ENCODE assay signal across 22 cellular contexts in the genomic region with DNA sequence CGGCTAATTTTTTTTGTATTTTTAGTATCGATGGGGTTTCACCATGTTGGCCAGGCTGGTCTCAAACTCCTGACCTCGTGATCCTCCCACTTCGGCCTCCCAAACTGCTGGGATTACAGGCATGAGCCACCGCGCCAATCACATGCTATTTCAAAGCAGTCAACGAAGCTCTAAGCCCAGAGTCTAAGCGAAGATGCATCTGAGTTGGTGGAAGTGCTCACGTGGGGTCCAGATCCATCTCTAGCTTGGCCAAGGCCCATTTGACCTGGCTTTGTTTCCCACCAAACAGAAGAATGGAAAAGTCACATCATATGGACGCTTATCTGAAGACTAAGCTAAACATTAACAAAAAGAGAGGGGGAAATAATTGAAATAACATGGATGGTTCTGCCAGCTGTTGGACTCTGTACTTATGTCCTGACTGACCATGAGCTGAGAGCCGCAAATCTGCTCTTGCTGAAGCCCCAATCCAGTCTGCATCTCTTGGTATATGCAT. TPM values are rescaled to one million over a fixed set of nuclear protein-coding genes. Genes with fewer than 3 reads are reported as not detected.
A peak's percentile ranks its signal among the peaks of the same experiment; 100 is the strongest.
DNase-seq lines count a peak whose midpoint lies in the region; ATAC-seq and TF ChIP-seq lines count a peak whose summit lies in the region.
"Had no signal": no experiment of that assay in that cellular context is flagged by ENCODE, and none has a peak within 500 bp of the region (broad histone marks: within the 10 kb centered on the region; RNA-seq: fewer than 3 reads in every experiment).

No MANE protein-coding gene starts in this region.

- no peak overlapping the region for H2BK5ac ChIP-seq in mesendoderm (ENCODE audit: low read length)

- H3K56ac ChIP-seq in mesendoderm (ENCODE audit: low read length): peak overlapping the region; percentile 25

- H3K36me3 ChIP-seq in mesendoderm (ENCODE audit: control insufficient read depth, insufficient read depth, low read length): no peaks in the 10 kb centered on the region

- ATAC-seq in natural killer cell: no peak
- no peak for ATAC-seq in natural killer cell treated with Interleukin-12 subunit alpha and Interleukin-12 subunit beta and Interleukin-15 and Interleukin-18, amount 100 ng/mL, for 72 hours
- no peak for ATAC-seq in WTC11
- no peak for ATAC-seq in HG03432 (IDR thresholded peaks at IDR 0.05; ENCODE audit: unreplicated experiment)
- ATAC-seq in HG02938 (IDR thresholded peaks at IDR 0.05; ENCODE audit: unreplicated experiment): no peak
- ATAC-seq: PC-3 had no signal

- H3K4me3 Mint-ChIP-seq in natural killer cell (peak overlapping the region; percentile 37), WTC11 (no peak overlapping the region)
- H3K4me3 Mint-ChIP-seq in natural killer cell treated with Interleukin-12 subunit alpha and Interleukin-12 subunit beta and Interleukin-15 and Interleukin-18, amount 100 ng/mL, for 72 hours: no peak overlapping the region
- H3K4me3 Mint-ChIP-seq: HFFc6 had no signal

- intact Hi-C loops in natural killer cell (cut with micrococcal nuclease): no loop called here

- H3K27me3 ChIP-seq in mesendoderm (ENCODE audit: insufficient read depth, low read length, poor library complexity): no peaks in the 10 kb centered on the region
- H3K27me3 ChIP-seq: BLaER1 treated with 17β-estradiol and CSF1 and Interleukin-3, amounts not matched to agents 10 nM and 100 nM; MG63; SJSA1 had no signal

- no peak overlapping the region for H3K4me2 ChIP-seq in mesendoderm (ENCODE audit: low read length)

- peaks cover 2% of the 10 kb centered on the region for H3K79me2 ChIP-seq in mesendoderm (ENCODE audit: control insufficient read depth, insufficient read depth, low read length)

- H3K18ac ChIP-seq in mesendoderm (ENCODE audit: low read length): no peak overlapping the region

- no peak overlapping the region for H3K9ac ChIP-seq in mesendoderm (ENCODE audit: low read length)

- no peak overlapping the region for H2AK5ac ChIP-seq in mesendoderm (ENCODE audit: low read length)

- H3K27me3 Mint-ChIP-seq in natural killer cell (ENCODE audit: low read depth in 2 of 2) (no peaks in the 10 kb centered on the region), WTC11 (ENCODE audit: low read depth) (no peaks in the 10 kb centered on the region; the same call in 1 of the 2 replicates)
- H3K27me3 Mint-ChIP-seq in natural killer cell treated with Interleukin-12 subunit alpha and Interleukin-12 subunit beta and Interleukin-15 and Interleukin-18, amount 100 ng/mL, for 72 hours: no peaks in the 10 kb centered on the region

- H3K4me3 ChIP-seq in mesendoderm (ENCODE audit: low read length): no peak overlapping the region
- H3K4me3 ChIP-seq: BLaER1 treated with 17β-estradiol and CSF1 and Interleukin-3, amounts not matched to agents 10 nM and 100 nM; MG63; SJSA1 had no signal

- H4K5ac ChIP-seq in mesendoderm (ENCODE audit: low read length): no peak overlapping the region

- TF ChIP-seq CTCF in natural killer cell (IDR thresholded peaks at IDR 0.05): no peak
- TF ChIP-seq CTCF in WTC11 (IDR thresholded peaks at IDR 0.05): no peak

- POLR2A ChIA-PET in WTC11 (lab: Charles Lee): no interaction called here

- H3K4ac ChIP-seq in mesendoderm (ENCODE audit: low read depth, low read length): no peak overlapping the region

- WGBS in mesendoderm (ENCODE audit: extremely low coverage, insufficient coverage, low lambda C conversion rate): no CpG with 5 or more reads among the region's 11 CpGs

- H2BK15ac ChIP-seq in mesendoderm (replicated peaks; ENCODE audit: low read depth): no peak overlapping the region

- H4K8ac ChIP-seq in mesendoderm (ENCODE audit: low read depth, low read length): no peak overlapping the region

- no peaks in the 10 kb centered on the region for H3K9me3 Mint-ChIP-seq in natural killer cell
- no peaks in the 10 kb centered on the region for H3K9me3 Mint-ChIP-seq in natural killer cell treated with Interleukin-12 subunit alpha and Interleukin-12 subunit beta and Interleukin-15 and Interleukin-18, amount 100 ng/mL, for 72 hours
- H3K9me3 Mint-ChIP-seq in WTC11: no peaks in the 10 kb centered on the region
- H3K9me3 Mint-ChIP-seq: CD8-positive, alpha-beta memory T cell; HFFc6 had no signal

- no peak for DNase-seq in natural killer cell
- no peak for DNase-seq in natural killer cell treated with Interleukin-12 subunit alpha and Interleukin-12 subunit beta and Interleukin-15 and Interleukin-18, amount 100 ng/mL, for 72 hours (ENCODE audit: low spot score)
- no peak for DNase-seq in WTC11 (ENCODE audit: low spot score)
- DNase-seq in mesendoderm: no peak
- DNase-seq in NCI-H146 treated with DMSO at 0.1 percent for 48 hours (lab: John Stamatoyannopoulos, UW; ENCODE audit: unreplicated experiment): no peak
- DNase-seq in OCI-M2 (lab: John Stamatoyannopoulos, UW; ENCODE audit: unreplicated experiment): no peak
- DNase-seq: CD8-positive, alpha-beta memory T cell; GDM1; H7; HFFc6; Kasumi-1; MG63; NCI-H1048; NCI-H1436; NCI-H2029; NCI-H345; NCI-H524 treated with DMSO at 0.1 percent for 48 hours; PC-3 had no signal

- H3K27ac Mint-ChIP-seq in natural killer cell (no peak overlapping the region), WTC11 (peak overlapping the region; percentile 74; the same call in 1 of the 2 replicates)
- no peak overlapping the region for H3K27ac Mint-ChIP-seq in natural killer cell treated with Interleukin-12 subunit alpha and Interleukin-12 subunit beta and Interleukin-15 and Interleukin-18, amount 100 ng/mL, for 72 hours
- H3K27ac Mint-ChIP-seq: HFFc6 had no signal

- peak overlapping the region; percentile 31 for H2BK120ac ChIP-seq in mesendoderm (ENCODE audit: low read depth, low read length)

- H3K36me3 Mint-ChIP-seq in natural killer cell: no peaks in the 10 kb centered on the region
- no peaks in the 10 kb centered on the region for H3K36me3 Mint-ChIP-seq in natural killer cell treated with Interleukin-12 subunit alpha and Interleukin-12 subunit beta and Interleukin-15 and Interleukin-18, amount 100 ng/mL, for 72 hours
- no peaks in the 10 kb centered on the region for H3K36me3 Mint-ChIP-seq in WTC11

- no peaks in the 10 kb centered on the region for H3K79me1 ChIP-seq in mesendoderm (ENCODE audit: low read length)

- peaks cover 4% of the 10 kb centered on the region for H3K4me1 ChIP-seq in mesendoderm (ENCODE audit: control insufficient read depth, low read depth, low read length)

- H3K27ac ChIP-seq in mesendoderm (ENCODE audit: low read depth, low read length): no peak overlapping the region
- H3K27ac ChIP-seq: SJSA1 had no signal

- CTCF ChIA-PET in WTC11 (lab: Charles Lee): interaction anchor here (0.5 to 0.7 kb wide), 2 partner anchors 69 kb away, joined by 3 to 5 read pairs; no protein-coding TSS in a partner anchor

- H3K4me1 Mint-ChIP-seq in natural killer cell: peaks cover 28 to 30% of the 10 kb centered on the region in 2 donors
- peaks cover 28 to 34% of the 10 kb centered on the region in 2 donors for H3K4me1 Mint-ChIP-seq in natural killer cell treated with Interleukin-12 subunit alpha and Interleukin-12 subunit beta and Interleukin-15 and Interleukin-18, amount 100 ng/mL, for 72 hours (ENCODE audit: low read depth in 2 of 2)
- peaks cover 49% of the 10 kb centered on the region for H3K4me1 Mint-ChIP-seq in WTC11

- no peak overlapping the region for H3K23ac ChIP-seq in mesendoderm (ENCODE audit: low read length)

TF ChIP-seq in WTC11, 78 proteins besides CTCF, POLR2A, EP300 and RAD21:
- TF ChIP-seq, protein P1, sequence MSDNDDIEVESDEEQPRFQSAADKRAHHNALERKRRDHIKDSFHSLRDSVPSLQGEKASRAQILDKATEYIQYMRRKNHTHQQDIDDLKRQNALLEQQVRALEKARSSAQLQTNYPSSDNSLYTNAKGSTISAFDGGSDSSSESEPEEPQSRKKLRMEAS (CRISPR knock-in tag; IDR thresholded peaks at IDR 0.05): no peak
- TF ChIP-seq GABPB1 (CRISPR knock-in tag; IDR thresholded peaks at IDR 0.05): peak; percentile 32
TF ChIP-seq in WTC11: peak in this region for 1.

RNA-seq across cellular contexts. Expression of a gene that starts 3.8 kb away (rescaled TPM):
- total RNA-seq in natural killer cell (100 to 1,000 TPM; 153 to 222 (median 188) TPM), WTC11 (2021) (290 to 308 TPM (median 293 TPM) in 3 replicates)
- 100 to 1,000 TPM; 103 to 219 TPM for total RNA-seq in natural killer cell treated with Interleukin-12 subunit alpha and Interleukin-12 subunit beta and Interleukin-15 and Interleukin-18, amount 100 ng/mL, for 72 hours
- 245 TPM for polyA plus RNA-seq in mesendoderm (2013, experiment 1 of 2)
- 257 TPM for polyA plus RNA-seq in mesendoderm (2013, experiment 2 of 2)
